Comparison of ENCODE assay signal across 1 cellular context in the genomic region with DNA sequence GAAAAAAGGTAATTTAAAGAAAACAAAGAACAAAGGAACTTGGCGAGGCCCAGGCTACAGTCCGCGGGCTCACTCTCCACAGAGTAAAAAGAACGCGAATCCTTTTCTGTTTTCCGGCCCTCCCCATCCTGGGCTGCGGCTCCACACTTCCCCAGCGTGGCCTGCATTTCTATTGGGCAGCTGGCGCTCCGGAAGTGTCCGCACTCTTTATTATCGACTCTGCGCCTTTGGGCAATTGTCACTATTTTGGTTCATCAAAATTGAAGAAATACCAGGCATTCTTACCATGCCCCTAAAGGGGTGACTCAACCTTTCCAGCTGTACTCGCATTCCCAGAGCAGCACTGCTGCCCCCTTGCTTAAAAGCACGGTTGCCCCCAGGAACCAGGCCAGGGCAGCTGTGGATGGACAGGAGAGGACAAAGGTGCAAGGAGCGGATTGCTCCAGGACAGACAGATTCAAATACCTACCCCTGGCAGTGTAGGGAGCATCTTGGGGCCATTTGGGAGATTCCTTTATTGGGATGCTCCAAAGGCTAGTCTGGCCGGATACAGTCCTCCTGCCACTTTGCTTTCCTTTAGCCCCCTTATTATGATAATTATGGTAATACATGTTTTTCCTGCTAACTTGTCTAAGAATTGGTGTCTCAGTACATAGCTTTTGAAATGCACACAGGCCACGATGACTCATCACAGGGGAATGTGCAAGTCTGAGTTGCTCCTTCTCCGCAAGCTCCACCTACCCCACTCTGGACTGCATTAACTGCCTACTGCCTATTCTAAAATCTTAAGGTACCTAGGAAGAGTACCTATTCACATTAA.
TF ChIP-seq lines count a peak whose summit lies in the region.

No MANE protein-coding gene starts in this region.

TF ChIP-seq in H1, 55 proteins besides CTCF, POLR2A, EP300 and RAD21 (continued from another document):
- TF ChIP-seq JUND (IDR thresholded peaks at IDR 0.05; ENCODE audit: low read length) (peak; percentile 99), HDAC6 (IDR thresholded peaks at IDR 0.05; ENCODE audit: low read depth, low read length) (no peak)
TF ChIP-seq in H1: peak in this region for 20.
